1 cellular context compared by ENCODE assay signal in the genomic region with DNA sequence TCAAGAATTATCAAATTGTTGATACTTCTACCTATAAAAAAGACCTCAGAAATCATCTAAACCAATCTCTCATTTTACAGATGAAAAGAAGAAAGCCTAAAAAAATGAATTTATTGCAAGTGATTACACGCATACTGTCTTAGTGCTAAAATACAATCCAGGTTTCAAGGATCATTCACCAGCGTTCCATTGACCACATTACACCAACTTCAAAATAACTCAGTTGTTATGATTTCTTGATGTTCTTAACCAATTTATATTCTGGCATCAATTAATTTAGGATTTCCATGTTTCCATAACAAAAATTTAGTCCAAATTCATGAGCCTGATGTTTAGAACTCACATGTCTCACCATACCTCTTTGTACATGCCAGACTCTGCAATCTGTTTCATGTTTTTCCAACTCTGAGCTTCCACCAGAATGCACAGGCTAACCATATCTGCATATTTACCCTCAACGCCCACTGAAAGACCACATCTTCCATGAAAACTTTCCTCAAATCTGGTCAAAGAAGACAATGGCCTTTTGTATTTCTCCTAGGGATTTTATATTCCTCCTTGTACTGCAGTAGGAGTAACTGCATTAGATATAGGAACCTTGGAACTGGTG.
TF ChIP-seq lines count a peak whose summit lies in the region.

No MANE protein-coding gene starts in this region.

TF ChIP-seq in HepG2, 621 proteins besides CTCF, POLR2A, EP300 and RAD21 (continues in another document):
- no peak for TF ChIP-seq MXI1 (IDR thresholded peaks at IDR 0.05; ENCODE audit: borderline replicate concordance, low read depth, low read length)
- TF ChIP-seq WIZ (CRISPR knock-in tag; IDR thresholded peaks at IDR 0.05): no peak
- TF ChIP-seq KAT8 (CRISPR knock-in tag; IDR thresholded peaks at IDR 0.05): peak; percentile 9; the same call in 1 of the 2 replicates
- TF ChIP-seq BRCA1 (CRISPR knock-in tag; IDR thresholded peaks at IDR 0.05): no peak
- peak; percentile 27; the same call in 1 of the 2 replicates for TF ChIP-seq RARA (CRISPR knock-in tag; IDR thresholded peaks at IDR 0.05)
- no peak for TF ChIP-seq RORA (CRISPR knock-in tag; IDR thresholded peaks at IDR 0.05)
- TF ChIP-seq, protein P1, sequence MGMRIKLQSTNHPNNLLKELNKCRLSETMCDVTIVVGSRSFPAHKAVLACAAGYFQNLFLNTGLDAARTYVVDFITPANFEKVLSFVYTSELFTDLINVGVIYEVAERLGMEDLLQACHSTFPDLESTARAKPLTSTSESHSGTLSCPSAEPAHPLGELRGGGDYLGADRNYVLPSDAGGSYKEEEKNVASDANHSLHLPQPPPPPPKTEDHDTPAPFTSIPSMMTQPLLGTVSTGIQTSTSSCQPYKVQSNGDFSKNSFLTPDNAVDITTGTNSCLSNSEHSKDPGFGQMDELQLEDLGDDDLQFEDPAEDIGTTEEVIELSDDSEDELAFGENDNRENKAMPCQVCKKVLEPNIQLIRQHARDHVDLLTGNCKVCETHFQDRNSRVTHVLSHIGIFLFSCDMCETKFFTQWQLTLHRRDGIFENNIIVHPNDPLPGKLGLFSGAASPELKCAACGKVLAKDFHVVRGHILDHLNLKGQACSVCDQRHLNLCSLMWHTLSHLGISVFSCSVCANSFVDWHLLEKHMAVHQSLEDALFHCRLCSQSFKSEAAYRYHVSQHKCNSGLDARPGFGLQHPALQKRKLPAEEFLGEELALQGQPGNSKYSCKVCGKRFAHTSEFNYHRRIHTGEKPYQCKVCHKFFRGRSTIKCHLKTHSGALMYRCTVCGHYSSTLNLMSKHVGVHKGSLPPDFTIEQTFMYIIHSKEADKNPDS (CRISPR knock-in tag; IDR thresholded peaks at IDR 0.05): no peak
- TF ChIP-seq FOXK2 (IDR thresholded peaks at IDR 0.05): peak; percentile 36; the same call in 1 of the 2 replicates
- no peak for TF ChIP-seq ZFP82 (CRISPR knock-in tag; IDR thresholded peaks at IDR 0.05; ENCODE audit: borderline replicate concordance)
- TF ChIP-seq HOXA5 (CRISPR knock-in tag; IDR thresholded peaks at IDR 0.05): no peak
- no peak; the same call in 1 of the 2 replicates for TF ChIP-seq NR2C2 (CRISPR knock-in tag; IDR thresholded peaks at IDR 0.05; ENCODE audit: borderline replicate concordance)
- TF ChIP-seq FOXA1 (IDR thresholded peaks at IDR 0.05): no peak
- peak; percentile 81 for TF ChIP-seq FOXA1 (CRISPR knock-in tag; IDR thresholded peaks at IDR 0.05)
- TF ChIP-seq, protein P2, sequence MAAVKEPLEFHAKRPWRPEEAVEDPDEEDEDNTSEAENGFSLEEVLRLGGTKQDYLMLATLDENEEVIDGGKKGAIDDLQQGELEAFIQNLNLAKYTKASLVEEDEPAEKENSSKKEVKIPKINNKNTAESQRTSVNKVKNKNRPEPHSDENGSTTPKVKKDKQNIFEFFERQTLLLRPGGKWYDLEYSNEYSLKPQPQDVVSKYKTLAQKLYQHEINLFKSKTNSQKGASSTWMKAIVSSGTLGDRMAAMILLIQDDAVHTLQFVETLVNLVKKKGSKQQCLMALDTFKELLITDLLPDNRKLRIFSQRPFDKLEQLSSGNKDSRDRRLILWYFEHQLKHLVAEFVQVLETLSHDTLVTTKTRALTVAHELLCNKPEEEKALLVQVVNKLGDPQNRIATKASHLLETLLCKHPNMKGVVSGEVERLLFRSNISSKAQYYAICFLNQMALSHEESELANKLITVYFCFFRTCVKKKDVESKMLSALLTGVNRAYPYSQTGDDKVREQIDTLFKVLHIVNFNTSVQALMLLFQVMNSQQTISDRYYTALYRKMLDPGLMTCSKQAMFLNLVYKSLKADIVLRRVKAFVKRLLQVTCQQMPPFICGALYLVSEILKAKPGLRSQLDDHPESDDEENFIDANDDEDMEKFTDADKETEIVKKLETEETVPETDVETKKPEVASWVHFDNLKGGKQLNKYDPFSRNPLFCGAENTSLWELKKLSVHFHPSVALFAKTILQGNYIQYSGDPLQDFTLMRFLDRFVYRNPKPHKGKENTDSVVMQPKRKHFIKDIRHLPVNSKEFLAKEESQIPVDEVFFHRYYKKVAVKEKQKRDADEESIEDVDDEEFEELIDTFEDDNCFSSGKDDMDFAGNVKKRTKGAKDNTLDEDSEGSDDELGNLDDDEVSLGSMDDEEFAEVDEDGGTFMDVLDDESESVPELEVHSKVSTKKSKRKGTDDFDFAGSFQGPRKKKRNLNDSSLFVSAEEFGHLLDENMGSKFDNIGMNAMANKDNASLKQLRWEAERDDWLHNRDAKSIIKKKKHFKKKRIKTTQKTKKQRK (IDR thresholded peaks at IDR 0.05; ENCODE audit: low read length): no peak
- no peak for TF ChIP-seq JDP2 (CRISPR knock-in tag; IDR thresholded peaks at IDR 0.05; ENCODE audit: borderline replicate concordance)
- no peak for TF ChIP-seq ZNF225 (CRISPR knock-in tag; IDR thresholded peaks at IDR 0.05)
- TF ChIP-seq ZNF263 (CRISPR knock-in tag; IDR thresholded peaks at IDR 0.05): no peak
- no peak for TF ChIP-seq MIXL1 (CRISPR knock-in tag; IDR thresholded peaks at IDR 0.05)
- TF ChIP-seq ZNF691 (CRISPR knock-in tag; IDR thresholded peaks at IDR 0.05; ENCODE audit: borderline replicate concordance, low read depth): no peak
- TF ChIP-seq STAG1 (CRISPR knock-in tag; IDR thresholded peaks at IDR 0.05): no peak
- TF ChIP-seq, protein P3, sequence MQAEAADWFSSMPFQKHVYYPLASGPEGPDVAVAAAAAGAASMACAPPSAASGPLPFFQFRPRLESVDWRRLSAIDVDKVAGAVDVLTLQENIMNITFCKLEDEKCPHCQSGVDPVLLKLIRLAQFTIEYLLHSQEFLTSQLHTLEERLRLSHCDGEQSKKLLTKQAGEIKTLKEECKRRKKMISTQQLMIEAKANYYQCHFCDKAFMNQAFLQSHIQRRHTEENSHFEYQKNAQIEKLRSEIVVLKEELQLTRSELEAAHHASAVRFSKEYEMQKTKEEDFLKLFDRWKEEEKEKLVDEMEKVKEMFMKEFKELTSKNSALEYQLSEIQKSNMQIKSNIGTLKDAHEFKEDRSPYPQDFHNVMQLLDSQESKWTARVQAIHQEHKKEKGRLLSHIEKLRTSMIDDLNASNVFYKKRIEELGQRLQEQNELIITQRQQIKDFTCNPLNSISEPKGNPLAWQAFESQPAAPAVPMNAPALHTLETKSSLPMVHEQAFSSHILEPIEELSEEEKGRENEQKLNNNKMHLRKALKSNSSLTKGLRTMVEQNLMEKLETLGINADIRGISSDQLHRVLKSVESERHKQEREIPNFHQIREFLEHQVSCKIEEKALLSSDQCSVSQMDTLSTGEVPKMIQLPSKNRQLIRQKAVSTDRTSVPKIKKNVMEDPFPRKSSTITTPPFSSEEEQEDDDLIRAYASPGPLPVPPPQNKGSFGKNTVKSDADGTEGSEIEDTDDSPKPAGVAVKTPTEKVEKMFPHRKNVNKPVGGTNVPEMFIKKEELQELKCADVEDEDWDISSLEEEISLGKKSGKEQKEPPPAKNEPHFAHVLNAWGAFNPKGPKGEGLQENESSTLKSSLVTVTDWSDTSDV (CRISPR knock-in tag; IDR thresholded peaks at IDR 0.05): no peak
- peak; percentile 55; the same call in 1 of the 2 replicates for TF ChIP-seq TCF7 (IDR thresholded peaks at IDR 0.05; ENCODE audit: low read depth)
- no peak for TF ChIP-seq MEF2D (CRISPR knock-in tag; IDR thresholded peaks at IDR 0.05)
- TF ChIP-seq HNRNPH1 (optimal IDR thresholded peaks at IDR 0.05; ENCODE audit: low read depth, low read length): no peak
- 0 out of 2 replicates have a peak, but pooled peaks have one; percentile 6 for TF ChIP-seq JUND (CRISPR knock-in tag; IDR thresholded peaks at IDR 0.05)
- peak; percentile 51; the same call in 1 of the 2 replicates for TF ChIP-seq ZBTB7B (CRISPR knock-in tag; IDR thresholded peaks at IDR 0.05)
- peak; percentile 59; the same call in 1 of the 2 replicates for TF ChIP-seq FOXK1 (CRISPR knock-in tag; IDR thresholded peaks at IDR 0.05; ENCODE audit: borderline replicate concordance, low read depth)
- no peak for TF ChIP-seq SP2 (CRISPR knock-in tag; IDR thresholded peaks at IDR 0.05)
- no peak for TF ChIP-seq DNMT3B (CRISPR knock-in tag; conservative IDR thresholded peaks at IDR 0.05)
- TF ChIP-seq FOXP1 (IDR thresholded peaks at IDR 0.05): no peak
- 0 out of 2 replicates have a peak, but pooled peaks have one; percentile 15 for TF ChIP-seq FOXP1 (CRISPR knock-in tag; IDR thresholded peaks at IDR 0.05)
- TF ChIP-seq, protein P4, sequence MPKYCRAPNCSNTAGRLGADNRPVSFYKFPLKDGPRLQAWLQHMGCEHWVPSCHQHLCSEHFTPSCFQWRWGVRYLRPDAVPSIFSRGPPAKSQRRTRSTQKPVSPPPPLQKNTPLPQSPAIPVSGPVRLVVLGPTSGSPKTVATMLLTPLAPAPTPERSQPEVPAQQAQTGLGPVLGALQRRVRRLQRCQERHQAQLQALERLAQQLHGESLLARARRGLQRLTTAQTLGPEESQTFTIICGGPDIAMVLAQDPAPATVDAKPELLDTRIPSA (CRISPR knock-in tag; IDR thresholded peaks at IDR 0.05; ENCODE audit: borderline replicate concordance): no peak
- no peak for TF ChIP-seq TP53 (CRISPR knock-in tag; conservative IDR thresholded peaks at IDR 0.05)
- TF ChIP-seq CEBPG (CRISPR knock-in tag; IDR thresholded peaks at IDR 0.05): no peak; the same call in 1 of the 2 replicates
- TF ChIP-seq FOXO1 (CRISPR knock-in tag; IDR thresholded peaks at IDR 0.05): 0 out of 2 replicates have a peak, but pooled peaks have one; percentile 48
- TF ChIP-seq RFX5 (IDR thresholded peaks at IDR 0.05; ENCODE audit: low read depth, low read length): no peak
- no peak for TF ChIP-seq NFIB (CRISPR knock-in tag; IDR thresholded peaks at IDR 0.05; ENCODE audit: borderline replicate concordance)
- TF ChIP-seq MTF2 (CRISPR knock-in tag; IDR thresholded peaks at IDR 0.05; ENCODE audit: borderline replicate concordance): no peak
- TF ChIP-seq ZFY (CRISPR knock-in tag; IDR thresholded peaks at IDR 0.05): peak; percentile 6; the same call in 1 of the 2 replicates
- no peak for TF ChIP-seq SOX13 (IDR thresholded peaks at IDR 0.05)
- peak in 1 of 2 experiments; percentile 86; a peak in 2 of 4 replicates for TF ChIP-seq SOX13 (CRISPR knock-in tag; conservative IDR thresholded peaks at IDR 0.05 in 1 of 2, IDR thresholded peaks at IDR 0.05 in 1 of 2)
- TF ChIP-seq ZNF12 (CRISPR knock-in tag; IDR thresholded peaks at IDR 0.05): 0 out of 2 replicates have a peak, but pooled peaks have one; percentile 22
- 0 out of 2 replicates have a peak, but pooled peaks have one; percentile 13 for TF ChIP-seq ZNF124 (CRISPR knock-in tag; IDR thresholded peaks at IDR 0.05)
- no peak for TF ChIP-seq ZNF318 (CRISPR knock-in tag; IDR thresholded peaks at IDR 0.05)
- TF ChIP-seq MEIS2 (CRISPR knock-in tag; IDR thresholded peaks at IDR 0.05): no peak
- 0 out of 2 replicates have a peak, but pooled peaks have one; percentile 2 for TF ChIP-seq SATB2 (CRISPR knock-in tag; IDR thresholded peaks at IDR 0.05)
- TF ChIP-seq DRAP1 (CRISPR knock-in tag; IDR thresholded peaks at IDR 0.05): peak; percentile 83
- TF ChIP-seq ASH2L (IDR thresholded peaks at IDR 0.05; ENCODE audit: insufficient read length, low read depth, low read length): peak; percentile 84
